31 cellular contexts compared by ENCODE assay signal in the genomic region with DNA sequence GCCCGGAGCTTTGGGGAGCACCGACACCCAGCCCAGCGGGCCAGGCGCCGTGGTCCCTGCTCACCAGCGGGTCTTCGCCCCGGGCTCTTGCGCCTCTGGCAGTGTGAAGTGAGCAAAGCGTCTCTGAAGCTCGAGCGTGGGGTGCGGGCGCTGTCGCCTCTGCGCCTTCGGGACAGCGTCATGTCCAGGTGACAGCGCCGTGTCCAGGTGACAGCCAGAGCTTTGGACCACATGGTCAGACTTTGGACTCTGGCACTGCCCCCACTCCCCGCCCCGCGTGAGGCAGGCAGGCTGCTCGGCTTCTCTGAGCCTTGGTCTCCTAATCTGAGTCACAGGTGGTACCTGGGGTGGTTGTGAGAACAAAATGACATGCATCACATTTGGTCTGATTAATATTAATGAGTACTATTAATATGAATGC.
DNase-seq lines count a peak whose midpoint lies in the region; ATAC-seq, FAIRE-seq and TF ChIP-seq lines count a peak whose summit lies in the region.
"Had no signal": no experiment of that assay in that cellular context is flagged by ENCODE, and none has a peak within 500 bp of the region (broad histone marks: within the 10 kb centered on the region; RNA-seq: fewer than 3 reads in every experiment).

No MANE protein-coding gene starts in this region.

- 88% methylated on average over 24 of the region's 24 CpGs for WGBS in right cardiac atrium
- no CpG with 5 or more reads among the region's 24 CpGs for WGBS in neuronal stem cell (ENCODE audit: extremely low coverage in 2 of 2, insufficient read length in 2 of 2, insufficient replicate concordance in 1 of 2), 2 donors

- no peaks in the 10 kb centered on the region for H4K20me1 ChIP-seq in BLaER1

- H3K9me3 ChIP-seq in BLaER1 (no peaks in the 10 kb centered on the region), right cardiac atrium (ENCODE audit: control insufficient read depth, low read length) (no peaks in the 10 kb centered on the region), neuronal stem cell (replicated peaks in 1 of 2; ENCODE audit: control insufficient read depth in 2 of 2, insufficient read depth in 1 of 2, low read depth in 1 of 2, low read length in 2 of 2) (no peaks in the 10 kb centered on the region)
- H3K9me3 ChIP-seq: adrenal gland, left lung, MG63, thyroid gland had no signal

- H3K4me1 ChIP-seq in BLaER1 (peaks cover 89% of the 10 kb centered on the region), right cardiac atrium (ENCODE audit: control insufficient read depth, insufficient read depth, low read length) (no peaks in the 10 kb centered on the region), neuronal stem cell (ENCODE audit: control insufficient read depth in 2 of 2, insufficient read depth in 1 of 2, low read depth in 1 of 2, low read length in 2 of 2) (peaks cover 0 to 7% of the 10 kb centered on the region in 2 donors)
- H3K4me1 ChIP-seq: adrenal gland, left lung, thyroid gland had no signal

- H4K91ac ChIP-seq in neuronal stem cell (ENCODE audit: low read depth, low read length, poor library complexity), result no peak overlapping the region

- H3K23ac ChIP-seq in neuronal stem cell (ENCODE audit: low read depth, low read length, poor library complexity), result no peak overlapping the region

- H3K4ac ChIP-seq in neuronal stem cell (ENCODE audit: low read length), result no peak overlapping the region

- H3K27ac ChIP-seq in BLaER1 (0 out of 2 replicates have a peak overlapping the region, but pooled peaks have one; percentile 2), right cardiac atrium (ENCODE audit: low read length) (no peak overlapping the region), neuronal stem cell (replicated peaks; ENCODE audit: low read length) (no peak overlapping the region)
- H3K27ac ChIP-seq: adrenal gland, brain microvascular endothelial cell, coronary artery, left lung, thyroid gland had no signal

- H3K36me3 ChIP-seq in BLaER1 (no peaks in the 10 kb centered on the region), neuronal stem cell (replicated peaks in 1 of 2; ENCODE audit: control insufficient read depth in 2 of 2, insufficient read depth in 2 of 2, low read length in 2 of 2) (no peaks in the 10 kb centered on the region)
- H3K36me3 ChIP-seq: adrenal gland, brain microvascular endothelial cell, left lung, MG63, thyroid gland had no signal

- H3K14ac ChIP-seq in neuronal stem cell (ENCODE audit: low read length), result peak overlapping the region; percentile 89

- H2BK15ac ChIP-seq in neuronal stem cell (ENCODE audit: low read length), result no peak overlapping the region

- H2BK12ac ChIP-seq in neuronal stem cell (ENCODE audit: low read length), result no peak overlapping the region

- H3K4me2 ChIP-seq in BLaER1 (peak overlapping the region; percentile 88), neuronal stem cell (ENCODE audit: insufficient read depth, low read length, poor library complexity, severe bottlenecking) (no peak overlapping the region)
- H3K4me2 ChIP-seq: smooth muscle cell had no signal

- H2AK5ac ChIP-seq in neuronal stem cell (ENCODE audit: low read depth, low read length), result peak overlapping the region; percentile 85

- H3K9ac ChIP-seq in BLaER1 (no peak overlapping the region), neuronal stem cell (ENCODE audit: low read depth, low read length, poor library complexity) (no peak overlapping the region)

- no peak for TF ChIP-seq POLR2A in GM12892 (IDR thresholded peaks at IDR 0.05; ENCODE audit: low read depth, low read length)

- H3K4me3 ChIP-seq in BLaER1 (no peak overlapping the region), right cardiac atrium (ENCODE audit: low read length) (no peak overlapping the region), neuronal stem cell (ENCODE audit: low read length in 2 of 2) (no peak overlapping the region)
- H3K4me3 ChIP-seq: adrenal gland, coronary artery, GM12878, K562, left lung, MG63, smooth muscle cell, thyroid gland had no signal

- H4K8ac ChIP-seq in neuronal stem cell (ENCODE audit: low read depth, low read length), result no peak overlapping the region

- H3K79me1 ChIP-seq in neuronal stem cell (ENCODE audit: low read depth, low read length), result no peaks in the 10 kb centered on the region

- intact Hi-C loops in right cardiac atrium (cut with DNase I), result no loop called here

- DNase-seq in SW480 (ENCODE audit: low spot score) (peak; percentile 72), right cardiac atrium (peak; percentile 6 to 55 (median 38)), neuronal stem cell (ENCODE audit: low spot score) (no peak), DMS114 treated with DMSO at 0.1 percent for 48 hours (lab: John Stamatoyannopoulos, UW; ENCODE audit: unreplicated experiment) (no peak), GM12892 (ENCODE audit: insufficient read length) (no peak), DMS79 (lab: John Stamatoyannopoulos, UW) (no peak), Kasumi-1 (lab: John Stamatoyannopoulos, UW) (no peak)
- DNase-seq: activated CD4-positive, alpha-beta memory T cell treated with anti-CD3 and anti-CD28 coated beads, Interleukin-2, amount 10 ng/mL, durations not matched to agents 7 days and 5 days; activated CD8-positive, alpha-beta memory T cell treated with anti-CD3 and anti-CD28 coated beads, Interleukin-2, amount 50 U/mL, for 48 hours; activated naive CD4-positive, alpha-beta T cell treated with anti-CD3 and anti-CD28 coated beads for 36 hours; adrenal gland; brain microvascular endothelial cell; effector memory CD8-positive, alpha-beta T cell; H7; natural killer cell; NCI-H187 treated with DMSO at 0.1 percent for 48 hours; NCI-H510A; NK-92 treated with Interleukin-12 subunit alpha and Interleukin-12 subunit beta, amount 100 ng/mL, for 24 hours; PC-3; SHP77 treated with DMSO at 0.1 percent for 48 hours; stimulated activated CD4-positive, alpha-beta T cell treated with anti-CD3 and anti-CD28 coated beads, Interleukin-2, amount 100 ng/mL, for 24 hours; stimulated activated naive CD8-positive, alpha-beta T cell treated with anti-CD3 and anti-CD28 coated beads, Interleukin-15, amount 100 ng/mL, for 72 hours had no signal

- no peak overlapping the region for H2AFZ ChIP-seq in neuronal stem cell (ENCODE audit: low read length)

- no peak for ATAC-seq in right cardiac atrium
- ATAC-seq: effector memory CD8-positive, alpha-beta T cell; GM12878; K562; natural killer cell; PC-3; stimulated activated naive CD8-positive, alpha-beta T cell treated with anti-CD3 and anti-CD28 coated beads, Interleukin-15, amount 100 ng/mL, for 72 hours had no signal

- FAIRE-seq in GM12892 (lab: Jason Lieb, UNC), result no peak
- FAIRE-seq: GM12878, HTR-8/SVneo, K562 had no signal

- no peaks in the 10 kb centered on the region; the same call in 1 of the 2 replicates for H3K27me3 ChIP-seq in BLaER1
- no peaks in the 10 kb centered on the region for H3K27me3 ChIP-seq in right cardiac atrium (ENCODE audit: control insufficient read depth, insufficient read depth)
- H3K27me3 ChIP-seq in neuronal stem cell (ENCODE audit: control insufficient read depth in 3 of 3, insufficient read depth in 3 of 3, low read depth in 1 of 3, low read length in 3 of 3), result peaks cover 0 to 12% (median 0%) of the 10 kb centered on the region in 3 experiments
- H3K27me3 ChIP-seq: brain microvascular endothelial cell, MG63, thyroid gland had no signal

- H3K18ac ChIP-seq in neuronal stem cell (ENCODE audit: low read length), result peak overlapping the region; percentile 77

- no peak overlapping the region for H2BK5ac ChIP-seq in neuronal stem cell (ENCODE audit: low read length)

- H2BK120ac ChIP-seq in neuronal stem cell (ENCODE audit: low read depth, low read length), result no peak overlapping the region

Comparison
In these comparisons a context has a peak if more than half of its experiments do, and no peak if none do; other contexts are left out.
1. DNase-seq: peak in SW480 (single experiment) and right cardiac atrium (3 of 3); none in neuronal stem cell (single experiment), DMS114 treated with DMSO at 0.1 percent for 48 hours (single experiment), GM12892 (single experiment), DMS79 (single experiment) and Kasumi-1 (0 of 2).